In the genomic region with DNA sequence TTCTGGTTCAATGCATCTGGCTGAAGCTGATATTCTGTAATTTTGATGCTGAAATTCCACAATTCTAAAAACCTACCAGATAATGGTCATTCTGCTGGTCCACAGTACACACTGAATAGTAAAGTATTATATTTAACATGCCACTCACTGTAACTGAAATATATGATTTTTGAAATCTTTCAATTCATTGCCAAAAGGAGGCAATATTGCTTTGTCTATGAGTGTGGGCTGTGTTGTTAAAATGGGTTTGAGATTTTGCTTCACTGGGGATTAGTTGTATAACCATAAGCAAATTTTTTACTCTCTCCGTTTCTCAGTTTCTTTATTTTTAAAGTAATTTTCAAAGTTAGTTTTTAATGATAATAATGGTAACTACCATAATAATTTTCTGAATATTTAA, we compare ENCODE assay signal across 30 cellular contexts.
A peak's percentile ranks its signal among the peaks of the same experiment; 100 is the strongest.
DNase-seq lines count a peak whose midpoint lies in the region; ATAC-seq, FAIRE-seq and TF ChIP-seq lines count a peak whose summit lies in the region.
"Had no signal": no experiment of that assay in that cellular context is flagged by ENCODE, and none has a peak within 500 bp of the region (broad histone marks: within the 10 kb centered on the region; RNA-seq: fewer than 3 reads in every experiment).

No MANE protein-coding gene starts in this region.

- no peak for ATAC-seq in GM18907 (IDR thresholded peaks at IDR 0.05; ENCODE audit: unreplicated experiment)
- ATAC-seq: activated naive CD4-positive, alpha-beta T cell treated with anti-CD3 and anti-CD28 coated beads, Interleukin-2, amount 50 U/mL, for 72 hours; activated T-helper 17 cell treated with anti-CD3 and anti-CD28 coated beads, Interleukin-2, amount 50 U/mL, for 72 hours; mucosa of descending colon had no signal

- no peak overlapping the region for H3K4me3 ChIP-seq in LNCaP clone FGC (ENCODE audit: low read depth, low read length)
- H3K4me3 ChIP-seq: cardiac muscle cell, esophagus muscularis mucosa, MG63, mucosa of descending colon, ovary, stomach, tibial artery had no signal

- peak; percentile 40 for DNase-seq in DMS53 (lab: John Stamatoyannopoulos, UW)
- DNase-seq in DMS53 treated with DMSO at 0.1 percent for 48 hours (lab: John Stamatoyannopoulos, UW; ENCODE audit: unreplicated experiment), result no peak
- DNase-seq in LNCaP clone FGC (ENCODE audit: low read depth), result no peak
- DNase-seq in cerebellum (ENCODE audit: low spot score), result no peak
- no peak for DNase-seq in GOT3 (lab: John Stamatoyannopoulos, UW)
- DNase-seq: activated CD4-positive, alpha-beta memory T cell treated with anti-CD3 and anti-CD28 coated beads, Interleukin-2, amount 10 ng/mL, durations not matched to agents 7 days and 5 days; activated CD4-positive, CD25-positive, alpha-beta regulatory T cell treated with anti-CD3 and anti-CD28 coated beads, Interleukin-2, amount 50 U/mL, for 72 hours; activated CD8-positive, alpha-beta memory T cell treated with anti-CD3 and anti-CD28 coated beads, Interleukin-2, amount 50 U/mL, for 48 hours; AML-193; anterior cingulate cortex; CD4-positive, alpha-beta T cell; DMS153; H7; MG63; mucosa of descending colon; NCI-H187 treated with DMSO at 0.1 percent for 48 hours; NCI-H345; ovary; small intestine; stimulated activated CD4-positive, alpha-beta T cell treated with anti-CD3 and anti-CD28 coated beads, Interleukin-1b, Interleukin-23, amount 100 ng/mL, for 48 hours; stomach; T-helper 1 cell; tibial artery had no signal

- H3K27ac ChIP-seq in 22Rv1, result no peak overlapping the region
- H3K27ac ChIP-seq: cardiac muscle cell, esophagus muscularis mucosa, ovary, stomach, tibial artery had no signal

- FAIRE-seq in TTC549 (lab: Jason Lieb, UNC), result peak; percentile 57

- TF ChIP-seq CTCF in 22Rv1 (IDR thresholded peaks at IDR 0.05) (peak; percentile 9; the same call in 1 of the 2 replicates), LNCaP clone FGC (IDR thresholded peaks at IDR 0.05; ENCODE audit: control insufficient read depth, extremely low read depth, insufficient read depth) (peak; percentile 48)
